In genomic region chr6:27795697-27796494, GRCh38 we compare ENCODE assay signal across 8 cellular contexts.
DNase-seq lines count a peak whose midpoint lies in the region; ATAC-seq lines count a peak whose summit lies in the region.

No MANE protein-coding gene starts in this region.

- peaks cover 23% of the 10 kb centered on the region for H3K27me3 Mint-ChIP-seq in T-helper 1 cell treated with Interleukin-12 subunit alpha and Interleukin-12 subunit beta and Interleukin-4 antibody, amounts not matched to agents 30 μg/mL and 1 μg/mL, for 36 hours (ENCODE audit: low read depth)
- peaks cover 11% of the 10 kb centered on the region for H3K27me3 Mint-ChIP-seq in central memory CD8-positive, alpha-beta T cell

- no peaks in the 10 kb centered on the region for H3K36me3 Mint-ChIP-seq in T-helper 1 cell treated with Interleukin-12 subunit alpha and Interleukin-12 subunit beta and Interleukin-4 antibody, amounts not matched to agents 30 μg/mL and 1 μg/mL, for 36 hours (ENCODE audit: low read depth)
- peaks cover 15% of the 10 kb centered on the region for H3K36me3 Mint-ChIP-seq in central memory CD8-positive, alpha-beta T cell (ENCODE audit: insufficient read depth)

- peaks cover 34% of the 10 kb centered on the region for H3K4me1 Mint-ChIP-seq in T-helper 1 cell treated with Interleukin-12 subunit alpha and Interleukin-12 subunit beta and Interleukin-4 antibody, amounts not matched to agents 30 μg/mL and 1 μg/mL, for 36 hours (ENCODE audit: low read depth)
- H3K4me1 Mint-ChIP-seq in central memory CD8-positive, alpha-beta T cell, result peaks cover 17% of the 10 kb centered on the region

- H3K4me3 Mint-ChIP-seq in T-helper 1 cell treated with Interleukin-12 subunit alpha and Interleukin-12 subunit beta and Interleukin-4 antibody, amounts not matched to agents 30 μg/mL and 1 μg/mL, for 36 hours, result no peak overlapping the region
- peak overlapping the region; percentile 63 for H3K4me3 Mint-ChIP-seq in central memory CD8-positive, alpha-beta T cell

- peak overlapping the region; percentile 58 for H3K27ac Mint-ChIP-seq in T-helper 1 cell treated with Interleukin-12 subunit alpha and Interleukin-12 subunit beta and Interleukin-4 antibody, amounts not matched to agents 30 μg/mL and 1 μg/mL, for 36 hours
- peak overlapping the region; percentile 83 for H3K27ac Mint-ChIP-seq in central memory CD8-positive, alpha-beta T cell (ENCODE audit: low read depth)

- ATAC-seq in HG02943 (IDR thresholded peaks at IDR 0.05; ENCODE audit: low read depth, unreplicated experiment) (peak; percentile 52), left lobe of liver (peak; percentile 78)
- ATAC-seq in central memory CD8-positive, alpha-beta T cell (replicated peaks; ENCODE audit: extremely low read depth, poor library complexity, severe bottlenecking), result peak; percentile 60
- peak; percentile 44 for ATAC-seq in stimulated activated naive CD8-positive, alpha-beta T cell treated with anti-CD3 and anti-CD28 coated beads, Interleukin-15, Interleukin-2, amounts not matched to agents 100 U/mL and 50 U/mL, for 24 hours

- DNase-seq in activated gamma-delta T cell treated with Interleukin-2 at 50 U/mL for 16 hours, result peak; percentile 38
- DNase-seq in activated gamma-delta T cell (lab: John Stamatoyannopoulos, UW), result no peak
- peak; percentile 55 to 64 for DNase-seq in NCI-H187 (lab: John Stamatoyannopoulos, UW)
- DNase-seq in central memory CD8-positive, alpha-beta T cell (ENCODE audit: low spot score in 2 of 2), result peak in 1 of 2 donors; percentile 64
- no peak for DNase-seq in left lobe of liver (ENCODE audit: low spot score)
- DNase-seq in stimulated activated naive CD8-positive, alpha-beta T cell treated with anti-CD3 and anti-CD28 coated beads, Interleukin-15, Interleukin-2, amounts not matched to agents 100 U/mL and 50 U/mL, for 24 hours, result peak; percentile 50

- no peaks in the 10 kb centered on the region for H3K9me3 Mint-ChIP-seq in T-helper 1 cell treated with Interleukin-12 subunit alpha and Interleukin-12 subunit beta and Interleukin-4 antibody, amounts not matched to agents 30 μg/mL and 1 μg/mL, for 36 hours
- no peaks in the 10 kb centered on the region for H3K9me3 Mint-ChIP-seq in central memory CD8-positive, alpha-beta T cell

Comparison
In these comparisons a context has a peak if more than half of its experiments do, and no peak if none do; other contexts are left out.
1. DNase-seq: peak in activated gamma-delta T cell treated with Interleukin-2 at 50 U/mL for 16 hours (single experiment), NCI-H187 (2 of 2) and stimulated activated naive CD8-positive, alpha-beta T cell treated with anti-CD3 and anti-CD28 coated beads, Interleukin-15, Interleukin-2, amounts not matched to agents 100 U/mL and 50 U/mL, for 24 hours (single experiment); none in activated gamma-delta T cell (single experiment) and left lobe of liver (single experiment).
2. Peak in every context shown above with its lines, with median percentiles within 50 percentile points of each other: ATAC-seq.